ENCODE assay signal across 10 cellular contexts in genomic region chr6:41561386-41561785, GRCh38. TPM values are rescaled to one million over a fixed set of nuclear protein-coding genes. Genes with fewer than 3 reads are reported as not detected.
DNase-seq lines count a peak whose midpoint lies in the region; ATAC-seq and TF ChIP-seq lines count a peak whose summit lies in the region.
"Had no signal": no experiment of that assay in that cellular context is flagged by ENCODE, and none has a peak within 500 bp of the region (broad histone marks: within the 10 kb centered on the region; RNA-seq: fewer than 3 reads in every experiment).

No MANE protein-coding gene starts in this region.

- H3K4me3 Mint-ChIP-seq in activated CD4-positive, alpha-beta memory T cell treated with anti-CD3 and anti-CD28 coated beads for 36 hours, result peak overlapping the region; percentile 81
- H3K4me3 Mint-ChIP-seq in activated CD4-positive, alpha-beta memory T cell treated with anti-CD3 and anti-CD28 coated beads, Interleukin-2, amount 10 ng/mL, durations not matched to agents 7 days and 5 days, result no peak overlapping the region

- H3K9me3 ChIP-seq in hepatocyte (ENCODE audit: low read depth) (no peaks in the 10 kb centered on the region), smooth muscle cell (replicated peaks; ENCODE audit: low read depth) (no peaks in the 10 kb centered on the region)

- ATAC-seq in HG02759 (IDR thresholded peaks at IDR 0.05; ENCODE audit: unreplicated experiment), result no peak

- H3K27me3 Mint-ChIP-seq in activated CD4-positive, alpha-beta memory T cell treated with anti-CD3 and anti-CD28 coated beads for 36 hours, result no peaks in the 10 kb centered on the region
- peaks cover 29% of the 10 kb centered on the region for H3K27me3 Mint-ChIP-seq in activated CD4-positive, alpha-beta memory T cell treated with anti-CD3 and anti-CD28 coated beads, Interleukin-2, amount 10 ng/mL, durations not matched to agents 7 days and 5 days

- H3K9me2 ChIP-seq in hepatocyte (replicated peaks; ENCODE audit: insufficient read depth), result no peaks in the 10 kb centered on the region

- H3K9ac ChIP-seq in smooth muscle cell (ENCODE audit: low read depth), result no peak overlapping the region

- no peaks in the 10 kb centered on the region for H3K9me3 Mint-ChIP-seq in activated CD4-positive, alpha-beta memory T cell treated with anti-CD3 and anti-CD28 coated beads for 36 hours
- H3K9me3 Mint-ChIP-seq in activated CD4-positive, alpha-beta memory T cell treated with anti-CD3 and anti-CD28 coated beads, Interleukin-2, amount 10 ng/mL, durations not matched to agents 7 days and 5 days, result no peaks in the 10 kb centered on the region

- peaks cover 26% of the 10 kb centered on the region for H3K4me1 Mint-ChIP-seq in activated CD4-positive, alpha-beta memory T cell treated with anti-CD3 and anti-CD28 coated beads for 36 hours (ENCODE audit: low read depth)
- peaks cover 24% of the 10 kb centered on the region for H3K4me1 Mint-ChIP-seq in activated CD4-positive, alpha-beta memory T cell treated with anti-CD3 and anti-CD28 coated beads, Interleukin-2, amount 10 ng/mL, durations not matched to agents 7 days and 5 days

- peaks cover 8% of the 10 kb centered on the region for H3K36me3 Mint-ChIP-seq in activated CD4-positive, alpha-beta memory T cell treated with anti-CD3 and anti-CD28 coated beads for 36 hours
- H3K36me3 Mint-ChIP-seq in activated CD4-positive, alpha-beta memory T cell treated with anti-CD3 and anti-CD28 coated beads, Interleukin-2, amount 10 ng/mL, durations not matched to agents 7 days and 5 days (ENCODE audit: low read depth), result peaks cover 5% of the 10 kb centered on the region

- H3K36me3 ChIP-seq in hepatocyte (replicated peaks; ENCODE audit: insufficient read depth, low read depth), result no peaks in the 10 kb centered on the region
- H3K36me3 ChIP-seq in smooth muscle cell (ENCODE audit: low read depth), result no peaks in the 10 kb centered on the region

- no peak for DNase-seq in activated CD4-positive, alpha-beta memory T cell treated with anti-CD3 and anti-CD28 coated beads for 36 hours
- no peak for DNase-seq in activated CD4-positive, alpha-beta memory T cell treated with anti-CD3 and anti-CD28 coated beads, Interleukin-2, amount 10 ng/mL, durations not matched to agents 7 days and 5 days
- DNase-seq in NCI-H69 (lab: John Stamatoyannopoulos, UW) (peak; percentile 79), hepatocyte (ENCODE audit: low spot score) (no peak), smooth muscle cell (lab: John Stamatoyannopoulos, UW; ENCODE audit: unreplicated experiment) (no peak), 8988T (no peak)
- no peak for DNase-seq in stimulated activated CD4-positive, alpha-beta T cell treated with anti-CD3 and anti-CD28 coated beads, Interleukin-12 subunit alpha, Interleukin-12 subunit beta, amount 100 ng/mL, for 4 hours
- DNase-seq: NCI-H1417, NCI-H774 had no signal

- 86% methylated on average over 4 of the region's 4 CpGs for WGBS in hepatocyte (ENCODE audit: low lambda C conversion rate, missing lambda C conversion rate)
- 91% methylated on average over 4 of the region's 4 CpGs for WGBS in smooth muscle cell (ENCODE audit: low lambda C conversion rate)

- H3K27me3 ChIP-seq in hepatocyte, result no peaks in the 10 kb centered on the region
- H3K27me3 ChIP-seq in smooth muscle cell (ENCODE audit: low read depth), result no peaks in the 10 kb centered on the region

- H3K4me1 ChIP-seq in hepatocyte (ENCODE audit: insufficient read depth) (peaks cover 49% of the 10 kb centered on the region), smooth muscle cell (ENCODE audit: low read depth) (peaks cover 17% of the 10 kb centered on the region)

- POLR2A ChIA-PET in activated CD4-positive, alpha-beta memory T cell treated with anti-CD3 and anti-CD28 coated beads for 36 hours (lab: Charles Lee), result no interaction called here
- POLR2A ChIA-PET in activated CD4-positive, alpha-beta memory T cell treated with anti-CD3 and anti-CD28 coated beads, Interleukin-2, amount 10 ng/mL, durations not matched to agents 7 days and 5 days (lab: Charles Lee), result interaction anchor here (1.4 kb wide), 1 partner anchor 172 kb away, joined by 5 read pairs; no protein-coding TSS in a partner anchor

- H4K20me1 ChIP-seq in hepatocyte (ENCODE audit: insufficient read depth, poor library complexity, severe bottlenecking) (peaks cover 86% of the 10 kb centered on the region), smooth muscle cell (ENCODE audit: low read depth) (peaks cover 85% of the 10 kb centered on the region)

- H3K27ac Mint-ChIP-seq in activated CD4-positive, alpha-beta memory T cell treated with anti-CD3 and anti-CD28 coated beads for 36 hours, result no peak overlapping the region
- no peak overlapping the region for H3K27ac Mint-ChIP-seq in activated CD4-positive, alpha-beta memory T cell treated with anti-CD3 and anti-CD28 coated beads, Interleukin-2, amount 10 ng/mL, durations not matched to agents 7 days and 5 days

- H3K4me3 ChIP-seq in hepatocyte (no peak overlapping the region), smooth muscle cell (peak overlapping the region; percentile 61)

- CTCF ChIA-PET in activated CD4-positive, alpha-beta memory T cell treated with anti-CD3 and anti-CD28 coated beads for 36 hours (lab: Charles Lee), result interaction anchor here (1.1 to 1.6 kb wide), 4 partner anchors 22 to 137 kb away, joined by 3 to 5 read pairs (median 4); no protein-coding TSS in a partner anchor
- CTCF ChIA-PET in activated CD4-positive, alpha-beta memory T cell treated with anti-CD3 and anti-CD28 coated beads, Interleukin-2, amount 10 ng/mL, durations not matched to agents 7 days and 5 days (lab: Charles Lee), result no interaction called here

- H3K4me2 ChIP-seq in hepatocyte, result peak overlapping the region; percentile 68
- H3K4me2 ChIP-seq in smooth muscle cell, result peak overlapping the region; percentile 87

- peaks cover 99% of the 10 kb centered on the region for H3K79me2 ChIP-seq in hepatocyte
- peaks cover 41% of the 10 kb centered on the region for H3K79me2 ChIP-seq in smooth muscle cell (ENCODE audit: low read depth)

- intact Hi-C loops in activated CD4-positive, alpha-beta memory T cell treated with anti-CD3 and anti-CD28 coated beads for 36 hours (cut with micrococcal nuclease), result loop anchor here (1.0 kb wide), 1 partner anchor 29 kb away; no protein-coding TSS in a partner anchor

- H3K27ac ChIP-seq in hepatocyte (no peak overlapping the region), smooth muscle cell (ENCODE audit: low read depth) (no peak overlapping the region)

- TF ChIP-seq CTCF in hepatocyte (IDR thresholded peaks at IDR 0.05; ENCODE audit: poor library complexity) (no peak), smooth muscle cell (IDR thresholded peaks at IDR 0.05; ENCODE audit: borderline replicate concordance, insufficient read depth, poor library complexity, severe bottlenecking) (no peak)

- H3F3A ChIP-seq in smooth muscle cell (ENCODE audit: low read depth), result peaks cover 6% of the 10 kb centered on the region

- H2AFZ ChIP-seq in hepatocyte (no peak overlapping the region), smooth muscle cell (ENCODE audit: low read depth) (peak overlapping the region; percentile 90)

RNA-seq across cellular contexts. Expression of gene FOXP4, which starts 15.2 kb away (rescaled TPM):
- total RNA-seq in activated CD4-positive, alpha-beta memory T cell treated with anti-CD3 and anti-CD28 coated beads for 36 hours, result 10 to 100 TPM; 19.5 to 21.6 TPM
- total RNA-seq in activated CD4-positive, alpha-beta memory T cell treated with anti-CD3 and anti-CD28 coated beads, Interleukin-2, amount 10 ng/mL, durations not matched to agents 7 days and 5 days, result 1 to 10 TPM; 7.9 to 8.5 TPM
- 18.0 and 24.3 TPM in 2 replicates for total RNA-seq in hepatocyte
- polyA plus RNA-seq in hepatocyte, result 79.9 and 87.8 TPM in 2 replicates
- total RNA-seq in smooth muscle cell, result 3.5 and 5.3 TPM in 2 replicates
- polyA plus RNA-seq in smooth muscle cell, result 31.9 and 35.9 TPM in 2 replicates
